Comparison of ENCODE assay signal across 1 cellular context in genomic region chr11:46237248-46238077, GRCh38.
A peak's percentile ranks its signal among the peaks of the same experiment; 100 is the strongest.
TF ChIP-seq lines count a peak whose summit lies in the region.

No MANE protein-coding gene starts in this region.

TF ChIP-seq in K562, 482 proteins besides CTCF, POLR2A, EP300 and RAD21 (continued from another document and continues in another):
- no peak; the same call in 1 of the 2 replicates for TF ChIP-seq ZNF407 (IDR thresholded peaks at IDR 0.05; ENCODE audit: low read depth)
- TF ChIP-seq ZNF274 (IDR thresholded peaks at IDR 0.05; ENCODE audit: borderline replicate concordance, low read depth, low read length), result no peak
- TF ChIP-seq E2F3 (CRISPR knock-in tag; IDR thresholded peaks at IDR 0.05), result no peak
- peak; percentile 79; the same call in 1 of the 2 replicates for TF ChIP-seq ARID4B (CRISPR knock-in tag; IDR thresholded peaks at IDR 0.05)
- TF ChIP-seq ATF2 (CRISPR knock-in tag; IDR thresholded peaks at IDR 0.05), result no peak
- no peak for TF ChIP-seq TCF15 (CRISPR knock-in tag; IDR thresholded peaks at IDR 0.05)
- TF ChIP-seq ATF3 (IDR thresholded peaks at IDR 0.05), result peak; percentile 99
- peak; percentile 93 for TF ChIP-seq ATF3 (CRISPR knock-in tag; conservative IDR thresholded peaks at IDR 0.05)
- no peak for TF ChIP-seq ZNF780A (CRISPR knock-in tag; IDR thresholded peaks at IDR 0.05)
- TF ChIP-seq RBM14 (IDR thresholded peaks at IDR 0.05; ENCODE audit: borderline replicate concordance, insufficient read depth, low read depth, low read length), result no peak
- TF ChIP-seq TAF9B (IDR thresholded peaks at IDR 0.05; ENCODE audit: partially characterized antibody), result peak; percentile 88
- TF ChIP-seq HOMEZ (CRISPR knock-in tag; IDR thresholded peaks at IDR 0.05), result no peak
- no peak for TF ChIP-seq MCM2 (IDR thresholded peaks at IDR 0.05; ENCODE audit: low read depth)
- no peak for TF ChIP-seq ZC3H4 (CRISPR knock-in tag; IDR thresholded peaks at IDR 0.05; ENCODE audit: borderline replicate concordance)
- TF ChIP-seq IRF2 (CRISPR knock-in tag; IDR thresholded peaks at IDR 0.05), result no peak
- peak; percentile 99 for TF ChIP-seq FOSL1 (tag; conservative IDR thresholded peaks at IDR 0.05)
- no peak for TF ChIP-seq KLF6 (CRISPR knock-in tag; IDR thresholded peaks at IDR 0.05; ENCODE audit: borderline replicate concordance)
- no peak for TF ChIP-seq CBX8 (IDR thresholded peaks at IDR 0.05; ENCODE audit: borderline replicate concordance, extremely low read depth, low read depth, low read length, poor library complexity, severe bottlenecking)
- TF ChIP-seq KLF13 (tag; IDR thresholded peaks at IDR 0.05; ENCODE audit: borderline replicate concordance, low read depth), result peak; percentile 93
- no peak for TF ChIP-seq ZNF445 (CRISPR knock-in tag; IDR thresholded peaks at IDR 0.05; ENCODE audit: low read depth)
- no peak for TF ChIP-seq NFIX (CRISPR knock-in tag; IDR thresholded peaks at IDR 0.05; ENCODE audit: low read depth)
- no peak for TF ChIP-seq ELF2 (CRISPR knock-in tag; IDR thresholded peaks at IDR 0.05)
- TF ChIP-seq HBP1 (CRISPR knock-in tag; IDR thresholded peaks at IDR 0.05), result peak; percentile 86
- TF ChIP-seq ILK (tag; IDR thresholded peaks at IDR 0.05; ENCODE audit: borderline replicate concordance, low read depth), result no peak
- TF ChIP-seq PHF8 (IDR thresholded peaks at IDR 0.05; ENCODE audit: borderline replicate concordance, low read length), result peak; percentile 65; the same call in 1 of the 2 replicates
